8 cellular contexts compared by ENCODE assay signal in the genomic region with DNA sequence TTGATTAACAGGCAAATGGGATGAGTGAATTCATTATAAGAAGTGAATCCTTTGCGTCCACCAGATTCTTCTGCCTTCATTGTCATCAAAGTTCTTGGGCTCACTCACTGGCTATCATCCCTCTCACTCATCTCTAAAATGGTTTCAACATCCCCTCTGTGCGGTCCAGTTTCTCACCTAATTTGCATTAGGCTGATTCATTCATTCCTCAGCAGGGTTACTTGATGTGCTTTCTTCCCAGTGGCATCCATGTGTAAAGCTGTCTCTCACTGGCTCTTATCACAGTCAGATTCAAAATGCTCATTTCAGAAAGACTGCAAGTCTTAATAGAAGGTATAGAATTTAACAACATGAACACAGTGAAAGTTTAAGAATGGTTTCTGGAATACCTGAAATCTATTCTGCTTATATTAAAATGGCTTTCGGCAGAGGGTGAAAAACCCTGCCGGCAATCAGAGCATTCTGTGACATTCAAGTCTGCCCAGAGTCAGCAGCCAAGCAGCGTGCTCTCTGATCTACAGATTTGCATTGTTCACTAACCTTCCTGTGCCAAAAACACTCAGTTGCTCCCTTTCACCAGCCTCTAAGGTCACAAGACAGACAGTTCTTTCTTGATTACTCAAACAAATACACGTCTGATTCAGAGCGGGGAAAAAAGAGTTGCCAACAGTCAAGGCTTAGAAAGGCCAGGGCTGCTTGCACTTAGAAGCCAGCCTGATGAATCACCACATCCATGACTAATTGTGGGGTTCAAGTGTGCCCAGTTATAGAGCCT.
A peak's percentile ranks its signal among the peaks of the same experiment; 100 is the strongest.
DNase-seq lines count a peak whose midpoint lies in the region; ATAC-seq and TF ChIP-seq lines count a peak whose summit lies in the region.

No MANE protein-coding gene starts in this region.

- H3K27ac ChIP-seq in SJSA1 (peak overlapping the region; percentile 63), trophoblast cell (ENCODE audit: low read depth, low read length) (peak overlapping the region; percentile 61)

- no peak overlapping the region for H3K23ac ChIP-seq in trophoblast cell (ENCODE audit: low read length)

- no peak overlapping the region for H3K18ac ChIP-seq in trophoblast cell (ENCODE audit: low read length)

- H3K4me3 ChIP-seq in SJSA1 (no peak overlapping the region), fibroblast of mammary gland (ENCODE audit: control insufficient read depth, low read depth, low read length) (peak overlapping the region; percentile 21), trophoblast cell (ENCODE audit: low read depth, low read length) (no peak overlapping the region)

- H3K4ac ChIP-seq in trophoblast cell (ENCODE audit: low read depth, low read length): no peak overlapping the region

- H3K4me2 ChIP-seq in trophoblast cell (ENCODE audit: low read length): no peak overlapping the region

- no peak overlapping the region for H2BK120ac ChIP-seq in trophoblast cell (ENCODE audit: insufficient read depth, low read length, poor library complexity)

- H3K27me3 Mint-ChIP-seq in activated CD4-positive, alpha-beta T cell treated with anti-CD3 and anti-CD28 coated beads, Interleukin-2, amount 10 ng/mL, durations not matched to agents 24 days and 14 days: peaks cover 5% of the 10 kb centered on the region

- peak overlapping the region; percentile 65 for H2BK12ac ChIP-seq in trophoblast cell (ENCODE audit: low read length)

- H3K9ac ChIP-seq in trophoblast cell (ENCODE audit: low read length): no peak overlapping the region

- H3K4me1 Mint-ChIP-seq in activated CD4-positive, alpha-beta T cell treated with anti-CD3 and anti-CD28 coated beads, Interleukin-2, amount 10 ng/mL, durations not matched to agents 24 days and 14 days: peaks cover 6% of the 10 kb centered on the region

- H3K79me1 ChIP-seq in trophoblast cell (ENCODE audit: low read length): peaks cover 4% of the 10 kb centered on the region

- no peak overlapping the region for H4K8ac ChIP-seq in trophoblast cell (ENCODE audit: low read depth, low read length)

- peak; percentile 92 for ATAC-seq in HG02852 (IDR thresholded peaks at IDR 0.05; ENCODE audit: unreplicated experiment)

- H3K14ac ChIP-seq in trophoblast cell (ENCODE audit: low read length): no peak overlapping the region

- H3K36me3 ChIP-seq in SJSA1 (no peaks in the 10 kb centered on the region), trophoblast cell (ENCODE audit: control insufficient read depth in 1 of 2, insufficient read depth in 2 of 2, low read length in 2 of 2) (no peaks in the 10 kb centered on the region)

- no peak overlapping the region for H4K91ac ChIP-seq in trophoblast cell (ENCODE audit: low read depth, low read length)

- H2BK5ac ChIP-seq in trophoblast cell (ENCODE audit: low read depth, low read length, poor library complexity): no peak overlapping the region

- H4K12ac ChIP-seq in trophoblast cell (ENCODE audit: low read depth, low read length): no peak overlapping the region

- no peak overlapping the region for H2AFZ ChIP-seq in trophoblast cell (ENCODE audit: insufficient read depth, low read length, poor library complexity)

- no peaks in the 10 kb centered on the region for H3K9me3 ChIP-seq in SJSA1 (replicated peaks)
- no peaks in the 10 kb centered on the region for H3K9me3 ChIP-seq in trophoblast cell (ENCODE audit: insufficient read depth, low read depth, low read length)

- WGBS in trophoblast cell (ENCODE audit: extremely low coverage, insufficient coverage, insufficient read length): no CpG with 5 or more reads among the region's 7 CpGs

- peak overlapping the region; percentile 65 for H3K27ac Mint-ChIP-seq in activated CD4-positive, alpha-beta T cell treated with anti-CD3 and anti-CD28 coated beads, Interleukin-2, amount 10 ng/mL, durations not matched to agents 24 days and 14 days

- no peak for TF ChIP-seq CTCF in fibroblast of mammary gland (conservative IDR thresholded peaks at IDR 0.05; ENCODE audit: control insufficient read depth, insufficient read depth, low read depth, low read length)

- H3K79me2 ChIP-seq in trophoblast cell (ENCODE audit: control insufficient read depth, insufficient read depth, low read length, poor library complexity): no peaks in the 10 kb centered on the region

- H3K36me3 Mint-ChIP-seq in activated CD4-positive, alpha-beta T cell treated with anti-CD3 and anti-CD28 coated beads, Interleukin-2, amount 10 ng/mL, durations not matched to agents 24 days and 14 days (ENCODE audit: low read depth): no peaks in the 10 kb centered on the region

- H3K4me3 Mint-ChIP-seq in activated CD4-positive, alpha-beta T cell treated with anti-CD3 and anti-CD28 coated beads, Interleukin-2, amount 10 ng/mL, durations not matched to agents 24 days and 14 days: no peak overlapping the region

- H3K9me3 Mint-ChIP-seq in activated CD4-positive, alpha-beta T cell treated with anti-CD3 and anti-CD28 coated beads, Interleukin-2, amount 10 ng/mL, durations not matched to agents 24 days and 14 days: no peaks in the 10 kb centered on the region

- intact Hi-C loops in activated CD4-positive, alpha-beta T cell treated with anti-CD3 and anti-CD28 coated beads, Interleukin-2, amount 10 ng/mL, durations not matched to agents 24 days and 14 days (cut with micrococcal nuclease): no loop called here

- no peak overlapping the region for H2AK5ac ChIP-seq in trophoblast cell (ENCODE audit: low read length)

- DNase-seq in activated CD4-positive, alpha-beta T cell treated with anti-CD3 and anti-CD28 coated beads, Interleukin-2, amount 10 ng/mL, durations not matched to agents 24 days and 14 days: no peak
- DNase-seq in activated CD4-positive, alpha-beta T cell treated with anti-CD3 and anti-CD28 coated beads for 1 hour: no peak
- DNase-seq in SJSA1 (ENCODE audit: low read depth in 1 of 2, low spot score in 2 of 2): peak; percentile 87 to 92
- peak; percentile 100 for DNase-seq in fibroblast of mammary gland (ENCODE audit: low read depth)
- DNase-seq in trophoblast cell: peak; percentile 61 to 81
- no peak for DNase-seq in NCI-H526 treated with DMSO at 0.1 percent for 48 hours (lab: John Stamatoyannopoulos, UW)
- no peak for DNase-seq in NCI-H1105 treated with DMSO at 0.1 percent for 48 hours (lab: John Stamatoyannopoulos, UW)

- H3K27me3 ChIP-seq in SJSA1 (replicated peaks) (no peaks in the 10 kb centered on the region), trophoblast cell (ENCODE audit: insufficient read depth, low read length) (no peaks in the 10 kb centered on the region)

- peaks cover 31% of the 10 kb centered on the region for H3K4me1 ChIP-seq in SJSA1 (replicated peaks)
- peaks cover 3% of the 10 kb centered on the region in 2 experiments for H3K4me1 ChIP-seq in trophoblast cell (ENCODE audit: control insufficient read depth in 1 of 2, insufficient read depth in 2 of 2, low read length in 2 of 2)

Comparison
In these comparisons a context has a peak if more than half of its experiments do, and no peak if none do; other contexts are left out.
1. DNase-seq: peak in SJSA1 (2 of 2), fibroblast of mammary gland (single experiment) and trophoblast cell (2 of 2); none in activated CD4-positive, alpha-beta T cell treated with anti-CD3 and anti-CD28 coated beads, Interleukin-2, amount 10 ng/mL, durations not matched to agents 24 days and 14 days (single experiment), activated CD4-positive, alpha-beta T cell treated with anti-CD3 and anti-CD28 coated beads for 1 hour (single experiment), NCI-H526 treated with DMSO at 0.1 percent for 48 hours (single experiment) and NCI-H1105 treated with DMSO at 0.1 percent for 48 hours (single experiment).